ENCODE assay signal across 38 cellular contexts in genomic region chr13:99650410-99650809, GRCh38.
"Had no signal": no experiment of that assay in that cellular context is flagged by ENCODE, and none has a peak within 500 bp of the region (broad histone marks: within the 10 kb centered on the region; RNA-seq: fewer than 3 reads in every experiment).

No MANE protein-coding gene starts in this region.

- H3K27ac ChIP-seq: adrenal gland, ascending aorta, breast epithelium, cardiac muscle cell, VCaP had no signal

- H3K4me3 ChIP-seq: adrenal gland, ascending aorta, breast epithelium, cardiac muscle cell had no signal

- DNase-seq: activated B cell treated with CpG ODN at 0.5 μM for 24 hours; activated CD4-positive, alpha-beta memory T cell treated with anti-CD3 and anti-CD28 coated beads, Interleukin-2, amount 10 ng/mL, durations not matched to agents 7 days and 5 days; activated CD4-positive, alpha-beta T cell treated with anti-CD3 and anti-CD28 coated beads for 4 hours; activated CD4-positive, alpha-beta T cell treated with anti-CD3 and anti-CD28 coated beads, Interleukin-2, amount 10 ng/mL, durations not matched to agents 24 days and 14 days; activated CD4-positive, alpha-beta T cell treated with anti-CD3 and anti-CD28 coated beads, Interleukin-2, amount 50 U/mL, for 1 hour; activated CD4-positive, alpha-beta T cell treated with anti-CD3 and anti-CD28 coated beads, Interleukin-2, amount 50 U/mL, for 48 hours; activated CD4-positive, CD25-positive, alpha-beta regulatory T cell treated with anti-CD3 and anti-CD28 coated beads, Interleukin-2, amount 50 U/mL, for 72 hours; activated CD8-positive, alpha-beta memory T cell treated with anti-CD3 and anti-CD28 coated beads, Interleukin-2, amount 50 U/mL, for 4 hours; activated effector memory CD4-positive, alpha-beta T cell treated with anti-CD3 and anti-CD28 coated beads, Interleukin-2, amount 50 U/mL, for 16 hours; activated gamma-delta T cell treated with Interleukin-2 at 50 U/mL for 16 hours; activated naive CD4-positive, alpha-beta T cell; activated naive CD4-positive, alpha-beta T cell treated with anti-CD3 and anti-CD28 coated beads for 36 hours; activated naive CD4-positive, alpha-beta T cell treated with anti-CD3 and anti-CD28 coated beads, Interleukin-2, amount 50 U/mL, for 16 hours; activated naive CD8-positive, alpha-beta T cell treated with anti-CD3 and anti-CD28 coated beads for 36 hours; activated T-cell treated with anti-CD3 and anti-CD28 coated beads for 4 hours; activated T-cell treated with anti-CD3 and anti-CD28 coated beads, Interleukin-2, amount 50 U/mL, for 1 hour; activated T-cell treated with anti-CD3 and anti-CD28 coated beads, Interleukin-2, amount 50 U/mL, for 4 hours; activated T-cell treated with anti-CD3 and anti-CD28 coated beads, Interleukin-2, amount 50 U/mL, for 72 hours; adrenal gland; amniotic stem cell; caudate nucleus; cerebellar nuclear complex; SW 1271; T-helper 1 cell; T-helper 2 cell; T-helper 9 cell had no signal

- H3K27ac Mint-ChIP-seq: activated B cell treated with CpG ODN at 0.5 μM for 24 hours; activated CD4-positive, alpha-beta memory T cell treated with anti-CD3 and anti-CD28 coated beads, Interleukin-2, amount 10 ng/mL, durations not matched to agents 7 days and 5 days; activated CD4-positive, alpha-beta T cell treated with anti-CD3 and anti-CD28 coated beads, Interleukin-2, amount 10 ng/mL, durations not matched to agents 24 days and 14 days; activated naive CD4-positive, alpha-beta T cell treated with anti-CD3 and anti-CD28 coated beads for 36 hours; activated naive CD4-positive, alpha-beta T cell treated with anti-CD3 and anti-CD28 coated beads, Interleukin-2, amount 50 U/mL, for 72 hours; activated naive CD8-positive, alpha-beta T cell treated with anti-CD3 and anti-CD28 coated beads for 36 hours; activated T-cell treated with anti-CD3 and anti-CD28 coated beads, Interleukin-2, amount 50 U/mL, for 72 hours; activated T-helper 1 cell treated with anti-CD3 and anti-CD28 coated beads, Interleukin-12 subunit alpha, Interleukin-12 subunit beta, Interleukin-2, Interleukin-4 antibody, amounts not matched to agents 30 ng/mL and 10 ng/mL and 1 ng/mL, durations not matched to agents 14 hours and 24 hours and 36 hours; activated T-helper 17 cell treated with anti-CD3 and anti-CD28 coated beads, Interleukin-2, amount 50 U/mL, for 72 hours; brain; T-helper 1 cell treated with Interleukin-12 subunit alpha and Interleukin-12 subunit beta and Interleukin-4 antibody, amounts not matched to agents 30 μg/mL and 1 μg/mL, for 36 hours; T-helper 2 cell treated with Interferon-gamma antibody and Interleukin-4, amounts not matched to agents 5 μg/mL and 100 μg/mL, for 36 hours had no signal

- H3K27me3 ChIP-seq: adrenal gland, ascending aorta, breast epithelium, cardiac muscle cell had no signal

- FAIRE-seq: TTC549 had no signal

- ATAC-seq: activated naive CD4-positive, alpha-beta T cell treated with anti-CD3 and anti-CD28 coated beads, Interleukin-2, amount 50 U/mL, for 72 hours; activated T-cell treated with anti-CD3 and anti-CD28 coated beads, Interleukin-2, amount 50 U/mL, for 4 hours; activated T-cell treated with anti-CD3 and anti-CD28 coated beads, Interleukin-2, amount 50 U/mL, for 72 hours; activated T-helper 17 cell treated with anti-CD3 and anti-CD28 coated beads, Interleukin-2, amount 50 U/mL, for 72 hours had no signal

- H3K36me3 ChIP-seq: adrenal gland, ascending aorta, breast epithelium, cardiac muscle cell had no signal

- H3K9me3 ChIP-seq: adrenal gland, ascending aorta, breast epithelium had no signal

- H3K27me3 Mint-ChIP-seq: activated B cell treated with CpG ODN at 0.5 μM for 24 hours; activated naive CD8-positive, alpha-beta T cell treated with anti-CD3 and anti-CD28 coated beads for 36 hours; activated T-helper 17 cell treated with anti-CD3 and anti-CD28 coated beads, Interleukin-2, amount 50 U/mL, for 72 hours; central memory CD8-positive, alpha-beta T cell had no signal

- H3K36me3 Mint-ChIP-seq: activated naive CD4-positive, alpha-beta T cell treated with anti-CD3 and anti-CD28 coated beads, Interleukin-2, amount 50 U/mL, for 72 hours; activated naive CD8-positive, alpha-beta T cell treated with anti-CD3 and anti-CD28 coated beads for 36 hours; brain had no signal

- H3K9me3 Mint-ChIP-seq: activated B cell treated with CpG ODN at 0.5 μM for 24 hours; activated CD4-positive, alpha-beta memory T cell treated with anti-CD3 and anti-CD28 coated beads, Interleukin-2, amount 10 ng/mL, durations not matched to agents 7 days and 5 days; activated CD4-positive, alpha-beta T cell treated with anti-CD3 and anti-CD28 coated beads, Interleukin-2, amount 10 ng/mL, durations not matched to agents 24 days and 14 days; activated naive CD4-positive, alpha-beta T cell treated with anti-CD3 and anti-CD28 coated beads for 36 hours; activated naive CD4-positive, alpha-beta T cell treated with anti-CD3 and anti-CD28 coated beads, Interleukin-2, amount 50 U/mL, for 72 hours; activated naive CD8-positive, alpha-beta T cell treated with anti-CD3 and anti-CD28 coated beads for 36 hours; activated T-cell treated with anti-CD3 and anti-CD28 coated beads, Interleukin-2, amount 50 U/mL, for 4 hours; activated T-cell treated with anti-CD3 and anti-CD28 coated beads, Interleukin-2, amount 50 U/mL, for 72 hours; activated T-helper 1 cell treated with anti-CD3 and anti-CD28 coated beads, Interleukin-12 subunit alpha, Interleukin-12 subunit beta, Interleukin-2, Interleukin-4 antibody, amounts not matched to agents 30 ng/mL and 10 ng/mL and 1 ng/mL, durations not matched to agents 14 hours and 24 hours and 36 hours; activated T-helper 17 cell treated with anti-CD3 and anti-CD28 coated beads, Interleukin-2, amount 50 U/mL, for 72 hours; brain; central memory CD8-positive, alpha-beta T cell; T-helper 1 cell treated with Interleukin-12 subunit alpha and Interleukin-12 subunit beta and Interleukin-4 antibody, amounts not matched to agents 30 μg/mL and 1 μg/mL, for 36 hours; T-helper 2 cell treated with Interferon-gamma antibody and Interleukin-4, amounts not matched to agents 5 μg/mL and 100 μg/mL, for 36 hours had no signal

- H3K4me3 Mint-ChIP-seq: activated B cell treated with CpG ODN at 0.5 μM for 24 hours; activated CD4-positive, alpha-beta memory T cell treated with anti-CD3 and anti-CD28 coated beads, Interleukin-2, amount 10 ng/mL, durations not matched to agents 7 days and 5 days; activated CD4-positive, alpha-beta T cell treated with anti-CD3 and anti-CD28 coated beads, Interleukin-2, amount 10 ng/mL, durations not matched to agents 24 days and 14 days; activated naive CD4-positive, alpha-beta T cell treated with anti-CD3 and anti-CD28 coated beads for 36 hours; activated naive CD8-positive, alpha-beta T cell treated with anti-CD3 and anti-CD28 coated beads for 36 hours; activated T-cell treated with anti-CD3 and anti-CD28 coated beads, Interleukin-2, amount 50 U/mL, for 4 hours; activated T-cell treated with anti-CD3 and anti-CD28 coated beads, Interleukin-2, amount 50 U/mL, for 72 hours; activated T-helper 1 cell treated with anti-CD3 and anti-CD28 coated beads, Interleukin-12 subunit alpha, Interleukin-12 subunit beta, Interleukin-2, Interleukin-4 antibody, amounts not matched to agents 30 ng/mL and 10 ng/mL and 1 ng/mL, durations not matched to agents 14 hours and 24 hours and 36 hours; activated T-helper 17 cell treated with anti-CD3 and anti-CD28 coated beads, Interleukin-2, amount 50 U/mL, for 72 hours; brain; central memory CD8-positive, alpha-beta T cell; T-helper 1 cell treated with Interleukin-12 subunit alpha and Interleukin-12 subunit beta and Interleukin-4 antibody, amounts not matched to agents 30 μg/mL and 1 μg/mL, for 36 hours; T-helper 2 cell treated with Interferon-gamma antibody and Interleukin-4, amounts not matched to agents 5 μg/mL and 100 μg/mL, for 36 hours had no signal

- H3K4me1 ChIP-seq: adrenal gland, ascending aorta, breast epithelium had no signal

- H3K4me1 Mint-ChIP-seq: central memory CD8-positive, alpha-beta T cell had no signal
